ENCODE assay signal across 14 cellular contexts in the genomic region with DNA sequence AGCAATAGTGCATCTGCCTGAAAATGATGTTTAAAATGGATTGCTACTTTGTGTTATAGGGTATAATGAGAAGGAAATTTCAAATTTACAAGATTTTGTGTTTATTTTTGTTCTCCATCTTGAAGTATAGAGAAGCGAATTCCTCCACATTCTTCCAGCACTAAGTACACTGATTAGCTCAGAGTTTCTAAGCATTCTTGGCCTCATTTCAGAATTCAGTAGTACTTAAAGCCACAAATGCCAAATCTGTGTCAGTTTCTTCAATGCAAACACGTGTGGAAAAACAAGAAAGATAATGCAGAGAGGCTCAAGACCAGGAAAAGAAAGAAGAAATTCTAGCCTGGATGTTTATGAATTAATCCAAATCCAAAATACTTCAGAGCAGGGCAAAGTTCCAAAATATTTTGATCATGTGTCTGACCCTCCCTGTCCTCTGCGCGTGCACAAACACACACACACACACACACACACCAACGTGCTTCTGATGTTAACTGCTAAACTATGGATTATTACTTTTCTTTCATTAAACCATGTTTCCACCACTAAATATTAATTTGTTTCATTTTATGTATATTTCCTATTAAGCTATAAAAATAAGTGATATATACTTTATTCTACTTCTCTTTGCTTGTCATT.
"Had no signal": no experiment of that assay in that cellular context is flagged by ENCODE, and none has a peak within 500 bp of the region (broad histone marks: within the 10 kb centered on the region; RNA-seq: fewer than 3 reads in every experiment).

No MANE protein-coding gene starts in this region.

- H3K27ac ChIP-seq: gastroesophageal sphincter, tibial nerve had no signal

- H3K27me3 ChIP-seq: gastroesophageal sphincter, tibial nerve had no signal

- H3K4me3 ChIP-seq: gastroesophageal sphincter, tibial nerve had no signal

- H3K9me3 ChIP-seq: gastroesophageal sphincter, tibial nerve had no signal

- H3K36me3 ChIP-seq: gastroesophageal sphincter, tibial nerve had no signal

- DNase-seq: activated CD4-positive, alpha-beta T cell treated with anti-CD3 and anti-CD28 coated beads, Interleukin-2, amount 50 U/mL, for 4 hours; activated CD8-positive, alpha-beta memory T cell treated with anti-CD3 and anti-CD28 coated beads, Interleukin-2, amount 10 ng/mL, durations not matched to agents 7 days and 5 days; activated effector memory CD4-positive, alpha-beta T cell treated with anti-CD3 and anti-CD28 coated beads, Interleukin-2, amount 50 U/mL, for 16 hours; activated T-cell treated with anti-CD3 and anti-CD28 coated beads, Interleukin-2, amount 50 U/mL, for 4 hours; amygdala; kidney; posterior cingulate gyrus; stimulated activated CD4-positive, alpha-beta T cell treated with anti-CD3 and anti-CD28 coated beads, Interleukin-2, amount 100 ng/mL, for 24 hours; stimulated activated naive B cell treated with anti-CD40 and anti-IgM and Interleukin-4, amounts not matched to agents 10 μg/mL and 1 μg/mL and 100 μg/mL, for 72 hours had no signal

- ATAC-seq: activated CD4-positive, CD25-positive, alpha-beta regulatory T cell treated with anti-CD3 and anti-CD28 coated beads, Interleukin-2, amount 50 U/mL, for 24 hours; activated CD8-positive, alpha-beta memory T cell treated with anti-CD3 and anti-CD28 coated beads, Interleukin-2, amount 10 ng/mL, durations not matched to agents 7 days and 5 days; activated T-cell treated with anti-CD3 and anti-CD28 coated beads, Interleukin-2, amount 50 U/mL, for 4 hours; esophagus mucosa; gastroesophageal sphincter; right cardiac atrium; stimulated activated naive B cell treated with anti-CD40 and anti-IgM and Interleukin-4, amounts not matched to agents 10 μg/mL and 1 μg/mL and 100 μg/mL, for 72 hours had no signal
